Comparison of ENCODE assay signal across 2 cellular contexts in the genomic region with DNA sequence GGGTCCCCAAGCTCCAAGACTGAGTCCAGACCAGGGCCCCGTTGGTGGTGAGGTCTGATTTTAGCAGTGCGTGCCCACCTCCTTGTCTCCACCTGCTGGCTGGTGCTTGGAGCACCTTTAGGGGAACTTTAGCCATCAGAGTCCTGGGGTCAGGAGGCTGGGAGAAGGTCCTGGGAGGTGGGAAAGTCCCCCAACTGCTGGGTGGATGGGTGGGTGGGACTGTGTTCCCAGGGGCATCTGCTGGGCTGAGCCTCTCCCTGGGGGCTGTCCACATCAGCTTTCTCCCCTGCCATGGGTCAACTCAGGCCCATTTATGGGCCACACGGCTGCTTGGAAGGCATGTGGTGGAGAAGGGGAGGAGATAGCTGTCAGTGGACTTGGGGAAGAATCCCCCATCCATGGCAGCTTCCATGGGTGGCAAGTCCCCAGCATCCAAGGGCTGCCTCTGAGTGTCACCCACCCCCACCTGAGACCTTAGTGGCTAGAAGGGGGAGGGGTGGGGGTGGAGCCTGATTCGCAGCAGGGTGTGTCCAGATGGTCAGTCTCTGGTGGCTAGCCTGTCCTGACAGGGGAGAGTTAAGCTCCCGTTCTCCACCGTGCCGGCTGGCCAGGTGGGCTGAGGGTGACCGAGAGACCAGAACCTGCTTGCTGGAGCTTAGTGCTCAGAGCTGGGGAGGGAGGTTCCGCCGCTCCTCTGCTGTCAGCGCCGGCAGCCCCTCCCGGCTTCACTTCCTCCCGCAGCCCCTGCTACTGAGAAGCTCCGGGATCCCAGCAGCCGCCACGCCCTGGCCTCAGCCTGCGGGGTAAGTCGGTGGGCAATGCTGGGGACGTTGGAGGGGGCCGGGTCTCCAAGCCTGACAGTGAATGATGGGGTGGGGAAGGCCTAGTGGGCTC.
TF ChIP-seq lines count a peak whose summit lies in the region.

A gene with protein sequence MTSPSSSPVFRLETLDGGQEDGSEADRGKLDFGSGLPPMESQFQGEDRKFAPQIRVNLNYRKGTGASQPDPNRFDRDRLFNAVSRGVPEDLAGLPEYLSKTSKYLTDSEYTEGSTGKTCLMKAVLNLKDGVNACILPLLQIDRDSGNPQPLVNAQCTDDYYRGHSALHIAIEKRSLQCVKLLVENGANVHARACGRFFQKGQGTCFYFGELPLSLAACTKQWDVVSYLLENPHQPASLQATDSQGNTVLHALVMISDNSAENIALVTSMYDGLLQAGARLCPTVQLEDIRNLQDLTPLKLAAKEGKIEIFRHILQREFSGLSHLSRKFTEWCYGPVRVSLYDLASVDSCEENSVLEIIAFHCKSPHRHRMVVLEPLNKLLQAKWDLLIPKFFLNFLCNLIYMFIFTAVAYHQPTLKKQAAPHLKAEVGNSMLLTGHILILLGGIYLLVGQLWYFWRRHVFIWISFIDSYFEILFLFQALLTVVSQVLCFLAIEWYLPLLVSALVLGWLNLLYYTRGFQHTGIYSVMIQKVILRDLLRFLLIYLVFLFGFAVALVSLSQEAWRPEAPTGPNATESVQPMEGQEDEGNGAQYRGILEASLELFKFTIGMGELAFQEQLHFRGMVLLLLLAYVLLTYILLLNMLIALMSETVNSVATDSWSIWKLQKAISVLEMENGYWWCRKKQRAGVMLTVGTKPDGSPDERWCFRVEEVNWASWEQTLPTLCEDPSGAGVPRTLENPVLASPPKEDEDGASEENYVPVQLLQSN (plus strand): TSS at position 541 of the 894 bp plus-strand sequence. CDS start 2,098 bp downstream, outside the sequence.

TF ChIP-seq in K562, 482 proteins besides CTCF, POLR2A, EP300 and RAD21 (continued from another document):
- TF ChIP-seq, protein P1, sequence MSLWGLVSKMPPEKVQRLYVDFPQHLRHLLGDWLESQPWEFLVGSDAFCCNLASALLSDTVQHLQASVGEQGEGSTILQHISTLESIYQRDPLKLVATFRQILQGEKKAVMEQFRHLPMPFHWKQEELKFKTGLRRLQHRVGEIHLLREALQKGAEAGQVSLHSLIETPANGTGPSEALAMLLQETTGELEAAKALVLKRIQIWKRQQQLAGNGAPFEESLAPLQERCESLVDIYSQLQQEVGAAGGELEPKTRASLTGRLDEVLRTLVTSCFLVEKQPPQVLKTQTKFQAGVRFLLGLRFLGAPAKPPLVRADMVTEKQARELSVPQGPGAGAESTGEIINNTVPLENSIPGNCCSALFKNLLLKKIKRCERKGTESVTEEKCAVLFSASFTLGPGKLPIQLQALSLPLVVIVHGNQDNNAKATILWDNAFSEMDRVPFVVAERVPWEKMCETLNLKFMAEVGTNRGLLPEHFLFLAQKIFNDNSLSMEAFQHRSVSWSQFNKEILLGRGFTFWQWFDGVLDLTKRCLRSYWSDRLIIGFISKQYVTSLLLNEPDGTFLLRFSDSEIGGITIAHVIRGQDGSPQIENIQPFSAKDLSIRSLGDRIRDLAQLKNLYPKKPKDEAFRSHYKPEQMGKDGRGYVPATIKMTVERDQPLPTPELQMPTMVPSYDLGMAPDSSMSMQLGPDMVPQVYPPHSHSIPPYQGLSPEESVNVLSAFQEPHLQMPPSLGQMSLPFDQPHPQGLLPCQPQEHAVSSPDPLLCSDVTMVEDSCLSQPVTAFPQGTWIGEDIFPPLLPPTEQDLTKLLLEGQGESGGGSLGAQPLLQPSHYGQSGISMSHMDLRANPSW (CRISPR knock-in tag; IDR thresholded peaks at IDR 0.05), result no peak
- TF ChIP-seq ZNF696 (CRISPR knock-in tag; conservative IDR thresholded peaks at IDR 0.05) (no peak), RBBP5 (IDR thresholded peaks at IDR 0.05; ENCODE audit: borderline replicate concordance, insufficient read depth, low read length, poor library complexity, severe bottlenecking) (no peak), FOS (IDR thresholded peaks at IDR 0.05; ENCODE audit: extremely low read depth, insufficient read length) (no peak), MBD2 (IDR thresholded peaks at IDR 0.05; ENCODE audit: borderline replicate concordance, low read depth) (no peak), SMC3 (conservative IDR thresholded peaks at IDR 0.05; ENCODE audit: insufficient read depth, low read depth, low read length) (peak; percentile 39; the same call in 1 of the 2 replicates), MTA1 (IDR thresholded peaks at IDR 0.05; ENCODE audit: borderline replicate concordance) (no peak), ASH1L (IDR thresholded peaks at IDR 0.05; ENCODE audit: borderline replicate concordance, low read depth, partially characterized antibody) (no peak), ZNF780A (CRISPR knock-in tag; IDR thresholded peaks at IDR 0.05) (no peak), ZNF24 (IDR thresholded peaks at IDR 0.05) (no peak), NFXL1 (CRISPR knock-in tag; IDR thresholded peaks at IDR 0.05) (no peak), RB1 (IDR thresholded peaks at IDR 0.05; ENCODE audit: low read depth) (peak; percentile 54; the same call in 1 of the 2 replicates), SRF (CRISPR knock-in tag; IDR thresholded peaks at IDR 0.05) (0 out of 4 replicates have a peak, but pooled peaks of 1 of the 2 experiments have one; percentile 10), NCOA1 (IDR thresholded peaks at IDR 0.05; ENCODE audit: low read depth) (no peak), HDAC1 (IDR thresholded peaks at IDR 0.05) (no peak; a peak in 1 of 4 replicates), BRD9 (IDR thresholded peaks at IDR 0.05; ENCODE audit: low read depth, partially characterized antibody) (peak; percentile 25), ZFP1 (CRISPR knock-in tag; IDR thresholded peaks at IDR 0.05) (no peak), SIX5 (IDR thresholded peaks at IDR 0.05; ENCODE audit: borderline replicate concordance in 1 of 2, insufficient read depth in 1 of 2, low read depth in 1 of 2, low read length in 2 of 2) (no peak), RBM17 (IDR thresholded peaks at IDR 0.05; ENCODE audit: borderline replicate concordance, low read depth, low read length) (no peak), CBFA2T3 (IDR thresholded peaks at IDR 0.05) (peak; percentile 41; the same call in 1 of the 2 replicates), RUNX1 (IDR thresholded peaks at IDR 0.05; ENCODE audit: low read depth) (no peak), ATF7 (IDR thresholded peaks at IDR 0.05) (no peak), HDAC3 (IDR thresholded peaks at IDR 0.05; ENCODE audit: borderline replicate concordance, partially characterized antibody) (no peak), BCL6 (CRISPR knock-in tag; IDR thresholded peaks at IDR 0.05) (no peak)
- TF ChIP-seq, protein P2, sequence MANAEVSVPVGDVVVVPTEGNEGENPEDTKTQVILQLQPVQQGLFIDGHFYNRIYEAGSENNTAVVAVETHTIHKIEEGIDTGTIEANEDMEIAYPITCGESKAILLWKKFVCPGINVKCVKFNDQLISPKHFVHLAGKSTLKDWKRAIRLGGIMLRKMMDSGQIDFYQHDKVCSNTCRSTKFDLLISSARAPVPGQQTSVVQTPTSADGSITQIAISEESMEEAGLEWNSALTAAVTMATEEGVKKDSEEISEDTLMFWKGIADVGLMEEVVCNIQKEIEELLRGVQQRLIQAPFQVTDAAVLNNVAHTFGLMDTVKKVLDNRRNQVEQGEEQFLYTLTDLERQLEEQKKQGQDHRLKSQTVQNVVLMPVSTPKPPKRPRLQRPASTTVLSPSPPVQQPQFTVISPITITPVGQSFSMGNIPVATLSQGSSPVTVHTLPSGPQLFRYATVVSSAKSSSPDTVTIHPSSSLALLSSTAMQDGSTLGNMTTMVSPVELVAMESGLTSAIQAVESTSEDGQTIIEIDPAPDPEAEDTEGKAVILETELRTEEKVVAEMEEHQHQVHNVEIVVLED (CRISPR knock-in tag; IDR thresholded peaks at IDR 0.05), result no peak
- TF ChIP-seq, protein P3, sequence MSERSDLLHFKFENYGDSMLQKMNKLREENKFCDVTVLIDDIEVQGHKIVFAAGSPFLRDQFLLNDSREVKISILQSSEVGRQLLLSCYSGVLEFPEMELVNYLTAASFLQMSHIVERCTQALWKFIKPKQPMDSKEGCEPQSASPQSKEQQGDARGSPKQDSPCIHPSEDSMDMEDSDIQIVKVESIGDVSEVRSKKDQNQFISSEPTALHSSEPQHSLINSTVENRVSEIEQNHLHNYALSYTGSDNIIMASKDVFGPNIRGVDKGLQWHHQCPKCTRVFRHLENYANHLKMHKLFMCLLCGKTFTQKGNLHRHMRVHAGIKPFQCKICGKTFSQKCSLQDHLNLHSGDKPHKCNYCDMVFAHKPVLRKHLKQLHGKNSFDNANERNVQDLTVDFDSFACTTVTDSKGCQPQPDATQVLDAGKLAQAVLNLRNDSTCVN (CRISPR knock-in tag; IDR thresholded peaks at IDR 0.05), result no peak

TF ChIP-seq in HepG2, 621 proteins besides CTCF, POLR2A, EP300 and RAD21 (continued from another document and continues in another):
- TF ChIP-seq, protein P4, sequence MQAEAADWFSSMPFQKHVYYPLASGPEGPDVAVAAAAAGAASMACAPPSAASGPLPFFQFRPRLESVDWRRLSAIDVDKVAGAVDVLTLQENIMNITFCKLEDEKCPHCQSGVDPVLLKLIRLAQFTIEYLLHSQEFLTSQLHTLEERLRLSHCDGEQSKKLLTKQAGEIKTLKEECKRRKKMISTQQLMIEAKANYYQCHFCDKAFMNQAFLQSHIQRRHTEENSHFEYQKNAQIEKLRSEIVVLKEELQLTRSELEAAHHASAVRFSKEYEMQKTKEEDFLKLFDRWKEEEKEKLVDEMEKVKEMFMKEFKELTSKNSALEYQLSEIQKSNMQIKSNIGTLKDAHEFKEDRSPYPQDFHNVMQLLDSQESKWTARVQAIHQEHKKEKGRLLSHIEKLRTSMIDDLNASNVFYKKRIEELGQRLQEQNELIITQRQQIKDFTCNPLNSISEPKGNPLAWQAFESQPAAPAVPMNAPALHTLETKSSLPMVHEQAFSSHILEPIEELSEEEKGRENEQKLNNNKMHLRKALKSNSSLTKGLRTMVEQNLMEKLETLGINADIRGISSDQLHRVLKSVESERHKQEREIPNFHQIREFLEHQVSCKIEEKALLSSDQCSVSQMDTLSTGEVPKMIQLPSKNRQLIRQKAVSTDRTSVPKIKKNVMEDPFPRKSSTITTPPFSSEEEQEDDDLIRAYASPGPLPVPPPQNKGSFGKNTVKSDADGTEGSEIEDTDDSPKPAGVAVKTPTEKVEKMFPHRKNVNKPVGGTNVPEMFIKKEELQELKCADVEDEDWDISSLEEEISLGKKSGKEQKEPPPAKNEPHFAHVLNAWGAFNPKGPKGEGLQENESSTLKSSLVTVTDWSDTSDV (CRISPR knock-in tag; IDR thresholded peaks at IDR 0.05), result no peak
- TF ChIP-seq DR1 (CRISPR knock-in tag; IDR thresholded peaks at IDR 0.05) (no peak), RBFOX2 (IDR thresholded peaks at IDR 0.05; ENCODE audit: low read depth, low read length) (0 out of 2 replicates have a peak, but pooled peaks have one; percentile 35), RARA (CRISPR knock-in tag; IDR thresholded peaks at IDR 0.05) (no peak), SRY (CRISPR knock-in tag; IDR thresholded peaks at IDR 0.05) (0 out of 2 replicates have a peak, but pooled peaks have one; percentile 38), ZNF709 (CRISPR knock-in tag; IDR thresholded peaks at IDR 0.05) (no peak), ESRRA (CRISPR knock-in tag; IDR thresholded peaks at IDR 0.05; ENCODE audit: low read depth) (0 out of 2 replicates have a peak, but pooled peaks have one; percentile 27), REPIN1 (CRISPR knock-in tag; IDR thresholded peaks at IDR 0.05; ENCODE audit: borderline replicate concordance, low read depth) (no peak), ZNF235 (CRISPR knock-in tag; IDR thresholded peaks at IDR 0.05; ENCODE audit: borderline replicate concordance) (0 out of 2 replicates have a peak, but pooled peaks have one; percentile 31), ZNF782 (CRISPR knock-in tag; IDR thresholded peaks at IDR 0.05; ENCODE audit: borderline replicate concordance) (peak; percentile 47; the same call in 1 of the 2 replicates), IRF2 (CRISPR knock-in tag; IDR thresholded peaks at IDR 0.05) (0 out of 2 replicates have a peak, but pooled peaks have one; percentile 24), ZFP82 (CRISPR knock-in tag; IDR thresholded peaks at IDR 0.05; ENCODE audit: borderline replicate concordance) (0 out of 2 replicates have a peak, but pooled peaks have one; percentile 40)
- TF ChIP-seq, protein P5, sequence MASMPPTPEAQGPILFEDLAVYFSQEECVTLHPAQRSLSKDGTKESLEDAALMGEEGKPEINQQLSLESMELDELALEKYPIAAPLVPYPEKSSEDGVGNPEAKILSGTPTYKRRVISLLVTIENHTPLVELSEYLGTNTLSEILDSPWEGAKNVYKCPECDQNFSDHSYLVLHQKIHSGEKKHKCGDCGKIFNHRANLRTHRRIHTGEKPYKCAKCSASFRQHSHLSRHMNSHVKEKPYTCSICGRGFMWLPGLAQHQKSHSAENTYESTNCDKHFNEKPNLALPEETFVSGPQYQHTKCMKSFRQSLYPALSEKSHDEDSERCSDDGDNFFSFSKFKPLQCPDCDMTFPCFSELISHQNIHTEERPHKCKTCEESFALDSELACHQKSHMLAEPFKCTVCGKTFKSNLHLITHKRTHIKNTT (CRISPR knock-in tag; IDR thresholded peaks at IDR 0.05), result no peak
- TF ChIP-seq, protein P6, sequence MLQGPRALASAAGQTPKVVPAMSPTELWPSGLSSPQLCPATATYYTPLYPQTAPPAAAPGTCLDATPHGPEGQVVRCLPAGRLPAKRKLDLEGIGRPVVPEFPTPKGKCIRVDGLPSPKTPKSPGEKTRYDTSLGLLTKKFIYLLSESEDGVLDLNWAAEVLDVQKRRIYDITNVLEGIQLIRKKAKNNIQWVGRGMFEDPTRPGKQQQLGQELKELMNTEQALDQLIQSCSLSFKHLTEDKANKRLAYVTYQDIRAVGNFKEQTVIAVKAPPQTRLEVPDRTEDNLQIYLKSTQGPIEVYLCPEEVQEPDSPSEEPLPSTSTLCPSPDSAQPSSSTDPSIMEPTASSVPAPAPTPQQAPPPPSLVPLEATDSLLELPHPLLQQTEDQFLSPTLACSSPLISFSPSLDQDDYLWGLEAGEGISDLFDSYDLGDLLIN (CRISPR knock-in tag; IDR thresholded peaks at IDR 0.05; ENCODE audit: borderline replicate concordance), result 0 out of 2 replicates have a peak, but pooled peaks have one; percentile 40
- TF ChIP-seq, protein P7, sequence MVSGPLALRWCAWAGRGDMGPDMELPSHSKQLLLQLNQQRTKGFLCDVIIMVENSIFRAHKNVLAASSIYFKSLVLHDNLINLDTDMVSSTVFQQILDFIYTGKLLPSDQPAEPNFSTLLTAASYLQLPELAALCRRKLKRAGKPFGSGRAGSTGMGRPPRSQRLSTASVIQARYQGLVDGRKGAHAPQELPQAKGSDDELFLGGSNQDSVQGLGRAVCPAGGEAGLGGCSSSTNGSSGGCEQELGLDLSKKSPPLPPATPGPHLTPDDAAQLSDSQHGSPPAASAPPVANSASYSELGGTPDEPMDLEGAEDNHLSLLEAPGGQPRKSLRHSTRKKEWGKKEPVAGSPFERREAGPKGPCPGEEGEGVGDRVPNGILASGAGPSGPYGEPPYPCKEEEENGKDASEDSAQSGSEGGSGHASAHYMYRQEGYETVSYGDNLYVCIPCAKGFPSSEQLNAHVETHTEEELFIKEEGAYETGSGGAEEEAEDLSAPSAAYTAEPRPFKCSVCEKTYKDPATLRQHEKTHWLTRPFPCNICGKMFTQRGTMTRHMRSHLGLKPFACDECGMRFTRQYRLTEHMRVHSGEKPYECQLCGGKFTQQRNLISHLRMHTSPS (CRISPR knock-in tag; IDR thresholded peaks at IDR 0.05; ENCODE audit: low read depth), result no peak; the same call in 1 of the 2 replicates
- TF ChIP-seq, protein P8, sequence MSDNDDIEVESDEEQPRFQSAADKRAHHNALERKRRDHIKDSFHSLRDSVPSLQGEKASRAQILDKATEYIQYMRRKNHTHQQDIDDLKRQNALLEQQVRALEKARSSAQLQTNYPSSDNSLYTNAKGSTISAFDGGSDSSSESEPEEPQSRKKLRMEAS (IDR thresholded peaks at IDR 0.05), result 0 out of 2 replicates have a peak, but pooled peaks have one; percentile 12
- TF ChIP-seq, protein P9, sequence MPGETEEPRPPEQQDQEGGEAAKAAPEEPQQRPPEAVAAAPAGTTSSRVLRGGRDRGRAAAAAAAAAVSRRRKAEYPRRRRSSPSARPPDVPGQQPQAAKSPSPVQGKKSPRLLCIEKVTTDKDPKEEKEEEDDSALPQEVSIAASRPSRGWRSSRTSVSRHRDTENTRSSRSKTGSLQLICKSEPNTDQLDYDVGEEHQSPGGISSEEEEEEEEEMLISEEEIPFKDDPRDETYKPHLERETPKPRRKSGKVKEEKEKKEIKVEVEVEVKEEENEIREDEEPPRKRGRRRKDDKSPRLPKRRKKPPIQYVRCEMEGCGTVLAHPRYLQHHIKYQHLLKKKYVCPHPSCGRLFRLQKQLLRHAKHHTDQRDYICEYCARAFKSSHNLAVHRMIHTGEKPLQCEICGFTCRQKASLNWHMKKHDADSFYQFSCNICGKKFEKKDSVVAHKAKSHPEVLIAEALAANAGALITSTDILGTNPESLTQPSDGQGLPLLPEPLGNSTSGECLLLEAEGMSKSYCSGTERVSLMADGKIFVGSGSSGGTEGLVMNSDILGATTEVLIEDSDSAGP (CRISPR knock-in tag; IDR thresholded peaks at IDR 0.05; ENCODE audit: borderline replicate concordance), result peak; percentile 46
